Comparison of ENCODE assay signal across 11 cellular contexts in genomic region chr1:210347112-210347511, GRCh38. TPM values are rescaled to one million over a fixed set of nuclear protein-coding genes. Genes with fewer than 3 reads are reported as not detected.
DNase-seq lines count a peak whose midpoint lies in the region; ATAC-seq and TF ChIP-seq lines count a peak whose summit lies in the region.
"Had no signal": no experiment of that assay in that cellular context is flagged by ENCODE, and none has a peak within 500 bp of the region (broad histone marks: within the 10 kb centered on the region; RNA-seq: fewer than 3 reads in every experiment).

No MANE protein-coding gene starts in this region.

- H3K36me3 ChIP-seq in GM23338 (ENCODE audit: insufficient read depth), result no peaks in the 10 kb centered on the region

- H3K4me1 ChIP-seq in GM23338 (ENCODE audit: insufficient read depth), result peaks cover 4% of the 10 kb centered on the region; the same call in 1 of the 2 replicates

- H3K9me3 Mint-ChIP-seq in activated T-cell treated with anti-CD3 and anti-CD28 coated beads, Interleukin-2, amount 50 U/mL, for 4 hours, result no peaks in the 10 kb centered on the region
- H3K9me3 Mint-ChIP-seq in activated naive CD8-positive, alpha-beta T cell (ENCODE audit: low read depth), result no peaks in the 10 kb centered on the region
- no peaks in the 10 kb centered on the region for H3K9me3 Mint-ChIP-seq in GM23338

- no peak overlapping the region for H3K4me2 ChIP-seq in GM23338

- ATAC-seq in activated T-cell treated with anti-CD3 and anti-CD28 coated beads, Interleukin-2, amount 50 U/mL, for 4 hours, result peak; percentile 70 to 80
- ATAC-seq in HG02884 (IDR thresholded peaks at IDR 0.05; ENCODE audit: unreplicated experiment) (peak; percentile 42), GM23338 (no peak)
- ATAC-seq: esophagus mucosa, Panc1 had no signal

- no peak for TF ChIP-seq CTCF in GM23338 (conservative IDR thresholded peaks at IDR 0.05; ENCODE audit: low read depth in 2 of 2)

- H3K79me2 ChIP-seq in GM23338 (replicated peaks; ENCODE audit: insufficient read depth), result no peaks in the 10 kb centered on the region

- H4K20me1 ChIP-seq in GM23338 (replicated peaks; ENCODE audit: insufficient read depth), result no peaks in the 10 kb centered on the region

- no peak overlapping the region for H3K4me3 Mint-ChIP-seq in activated T-cell treated with anti-CD3 and anti-CD28 coated beads, Interleukin-2, amount 50 U/mL, for 4 hours
- no peak overlapping the region for H3K4me3 Mint-ChIP-seq in activated naive CD8-positive, alpha-beta T cell
- H3K4me3 Mint-ChIP-seq in GM23338, result no peak overlapping the region

- H3K4me1 Mint-ChIP-seq in activated T-cell treated with anti-CD3 and anti-CD28 coated beads, Interleukin-2, amount 50 U/mL, for 4 hours (ENCODE audit: low read depth), result peaks cover 19% of the 10 kb centered on the region
- peaks cover 7% of the 10 kb centered on the region for H3K4me1 Mint-ChIP-seq in activated naive CD8-positive, alpha-beta T cell (ENCODE audit: low read depth)
- H3K4me1 Mint-ChIP-seq in GM23338, result no peaks in the 10 kb centered on the region

- no peak for DNase-seq in activated T-cell treated with anti-CD3 and anti-CD28 coated beads, Interleukin-2, amount 50 U/mL, for 4 hours
- DNase-seq in activated T-cell treated with anti-CD3 and anti-CD28 coated beads, Interleukin-2, amount 50 U/mL, for 1 hour, result no peak
- DNase-seq in stimulated activated CD8-positive, alpha-beta memory T cell treated with anti-CD3 and anti-CD28 coated beads, Interleukin-4, amount 100 ng/mL, for 48 hours, result peak; percentile 47
- no peak for DNase-seq in activated effector memory CD4-positive, alpha-beta T cell treated with Interleukin-2 at 50 U/mL for 16 hours
- no peak for DNase-seq in NCI-H146 treated with DMSO at 0.1 percent for 48 hours (lab: John Stamatoyannopoulos, UW; ENCODE audit: unreplicated experiment)
- DNase-seq in GM23338 (ENCODE audit: low spot score), result no peak

- no peaks in the 10 kb centered on the region for H3K27me3 Mint-ChIP-seq in activated T-cell treated with anti-CD3 and anti-CD28 coated beads, Interleukin-2, amount 50 U/mL, for 4 hours (ENCODE audit: low read depth)
- H3K27me3 Mint-ChIP-seq in activated naive CD8-positive, alpha-beta T cell, result no peaks in the 10 kb centered on the region
- H3K27me3 Mint-ChIP-seq in GM23338 (ENCODE audit: insufficient read depth, low read depth, poor library complexity), result peaks cover 4% of the 10 kb centered on the region

- no peaks in the 10 kb centered on the region for H3K27me3 ChIP-seq in GM23338 (ENCODE audit: insufficient read depth)

- H2AFZ ChIP-seq in GM23338, result no peak overlapping the region

- no peaks in the 10 kb centered on the region for H3K9me2 ChIP-seq in GM23338 (ENCODE audit: insufficient read depth)

- H3K4me3 ChIP-seq in GM23338, result no peak overlapping the region
- H3K4me3 ChIP-seq: lung had no signal

- H3F3A ChIP-seq in GM23338 (replicated peaks; ENCODE audit: low read depth), result no peaks in the 10 kb centered on the region

- H3K36me3 Mint-ChIP-seq in activated T-cell treated with anti-CD3 and anti-CD28 coated beads, Interleukin-2, amount 50 U/mL, for 4 hours (ENCODE audit: insufficient read depth), result peaks cover 1% of the 10 kb centered on the region
- peaks cover 6% of the 10 kb centered on the region for H3K36me3 Mint-ChIP-seq in activated naive CD8-positive, alpha-beta T cell
- H3K36me3 Mint-ChIP-seq in GM23338 (ENCODE audit: low read depth), result no peaks in the 10 kb centered on the region

- H3K27ac Mint-ChIP-seq in activated naive CD8-positive, alpha-beta T cell, result peak overlapping the region; percentile 7
- no peak overlapping the region for H3K27ac Mint-ChIP-seq in GM23338

- H3K27ac ChIP-seq in GM23338 (ENCODE audit: low read depth), result no peak overlapping the region

TF ChIP-seq in GM23338, 12 proteins besides CTCF, POLR2A, EP300 and RAD21:
- TF ChIP-seq EZH2phosphoT487 (IDR thresholded peaks at IDR 0.05; ENCODE audit: unreplicated experiment) (no peak), JUNB (IDR thresholded peaks at IDR 0.05; ENCODE audit: unreplicated experiment) (no peak), STAT1 (IDR thresholded peaks at IDR 0.05; ENCODE audit: unreplicated experiment) (no peak), ZNF114 (CRISPR knock-in tag; IDR thresholded peaks at IDR 0.05) (no peak), NANOG (IDR thresholded peaks at IDR 0.05; ENCODE audit: borderline replicate concordance) (no peak), POLR2AphosphoS5 (IDR thresholded peaks at IDR 0.05; ENCODE audit: low read depth) (no peak), ZNF331 (CRISPR knock-in tag; IDR thresholded peaks at IDR 0.05; ENCODE audit: low read depth) (no peak), CREB1 (CRISPR knock-in tag; IDR thresholded peaks at IDR 0.05; ENCODE audit: low read depth) (no peak), EZH2 (IDR thresholded peaks at IDR 0.05; ENCODE audit: low read depth, unreplicated experiment) (no peak)
- TF ChIP-seq, protein P1, sequence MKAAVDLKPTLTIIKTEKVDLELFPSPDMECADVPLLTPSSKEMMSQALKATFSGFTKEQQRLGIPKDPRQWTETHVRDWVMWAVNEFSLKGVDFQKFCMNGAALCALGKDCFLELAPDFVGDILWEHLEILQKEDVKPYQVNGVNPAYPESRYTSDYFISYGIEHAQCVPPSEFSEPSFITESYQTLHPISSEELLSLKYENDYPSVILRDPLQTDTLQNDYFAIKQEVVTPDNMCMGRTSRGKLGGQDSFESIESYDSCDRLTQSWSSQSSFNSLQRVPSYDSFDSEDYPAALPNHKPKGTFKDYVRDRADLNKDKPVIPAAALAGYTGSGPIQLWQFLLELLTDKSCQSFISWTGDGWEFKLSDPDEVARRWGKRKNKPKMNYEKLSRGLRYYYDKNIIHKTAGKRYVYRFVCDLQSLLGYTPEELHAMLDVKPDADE (IDR thresholded peaks at IDR 0.05), result no peak

RNA-seq across cellular contexts. Expression of gene HHAT, which starts 18.4 kb away (rescaled TPM):
- under 1 TPM; 0.26 to 0.71 (median 0.65) TPM for total RNA-seq in activated T-cell treated with anti-CD3 and anti-CD28 coated beads, Interleukin-2, amount 50 U/mL, for 4 hours
- 0.54 and 0.66 TPM in 2 replicates for total RNA-seq in GM23338 (2014; rRNA removed; shearing (Covaris generic))
- polyA plus RNA-seq in GM23338 (2016; fragmentation: Nextera tagmentation; extraction: Ambion mirVana), result 0.11 and 0.17 TPM in 2 replicates
